Comparison of ENCODE assay signal across 8 cellular contexts in genomic region chr2:43519711-43520221, GRCh38.
DNase-seq lines count a peak whose midpoint lies in the region; ATAC-seq and TF ChIP-seq lines count a peak whose summit lies in the region.

No MANE protein-coding gene starts in this region.

- H3K9me3 Mint-ChIP-seq in Calu3 (ENCODE audit: low read depth, unreplicated experiment), result no peaks in the 10 kb centered on the region
- no peaks in the 10 kb centered on the region for H3K9me3 Mint-ChIP-seq in T-cell

- peaks cover 41% of the 10 kb centered on the region for H3K4me1 Mint-ChIP-seq in Calu3 (ENCODE audit: low read depth, unreplicated experiment)
- H3K4me1 Mint-ChIP-seq in T-cell, result peaks cover 36 to 48% (median 39%) of the 10 kb centered on the region in 3 donors

- intact Hi-C loops in Calu3 (cut with micrococcal nuclease; ENCODE audit: unreplicated experiment), result no loop called here

- DNase-seq in Calu3 (peak; percentile 10), NCI-H226 (peak; percentile 68), epithelial cell of proximal tubule (ENCODE audit: low read depth) (peak; percentile 98), pons (ENCODE audit: low spot score) (peak; percentile 50), T-cell (no peak)
- no peak for DNase-seq in NK-92 treated with Interleukin-12 subunit alpha and Interleukin-12 subunit beta, amount 100 ng/mL, for 24 hours (lab: John Stamatoyannopoulos, UW)

- BruUV-seq in Calu3 (replicated peaks; lab: Mats Ljungman, UMichigan), result no TSS peak

- H3K27me3 Mint-ChIP-seq in Calu3 (ENCODE audit: unreplicated experiment) (no peaks in the 10 kb centered on the region), T-cell (no peaks in the 10 kb centered on the region)

- TF ChIP-seq CTCF in Calu3 (IDR thresholded peaks at IDR 0.05; ENCODE audit: unreplicated experiment), result no peak
- TF ChIP-seq CTCF in epithelial cell of proximal tubule (conservative IDR thresholded peaks at IDR 0.05; ENCODE audit: low read depth, low read length), result no peak

- H3K36me3 Mint-ChIP-seq in Calu3 (ENCODE audit: insufficient read depth, unreplicated experiment) (peaks cover 5% of the 10 kb centered on the region), T-cell (peaks cover 13% of the 10 kb centered on the region)

- POLR2A ChIA-PET in T-cell (lab: Charles Lee), result interaction anchor here in 1 of 2 donors (0.5 kb wide), 1 partner anchor 186 kb away, joined by 3 read pairs; no protein-coding TSS in a partner anchor

- no peak overlapping the region for H3K4me3 ChIP-seq in epithelial cell of proximal tubule (ENCODE audit: low read depth, low read length)

- no peak for ATAC-seq in T-cell (replicated peaks in 1 of 4)
- ATAC-seq in HG03039 (IDR thresholded peaks at IDR 0.05; ENCODE audit: unreplicated experiment), result no peak
- no peak for ATAC-seq in HG02610 (IDR thresholded peaks at IDR 0.05; ENCODE audit: unreplicated experiment)

- H3K4me3 Mint-ChIP-seq in Calu3 (ENCODE audit: low read depth, unreplicated experiment) (no peak overlapping the region), T-cell (no peak overlapping the region)

- H3K27ac Mint-ChIP-seq in Calu3 (ENCODE audit: unreplicated experiment) (peak overlapping the region; percentile 56), T-cell (peak overlapping the region in 1 of 2 donors; percentile 53)

- CTCF ChIA-PET in Calu3 (lab: Charles Lee) (interaction anchor here (0.9 kb wide), 1 partner anchor 90 kb away, joined by 3 read pairs; no protein-coding TSS in a partner anchor), T-cell (lab: Charles Lee) (interaction anchor here (0.5 to 0.6 kb wide), 2 partner anchors 8 to 574 kb away, joined by 3 to 4 read pairs; no protein-coding TSS in a partner anchor)

Comparison
In these comparisons a context has a peak if more than half of its experiments do, and no peak if none do; other contexts are left out.
1. DNase-seq: peak in Calu3 (single experiment), NCI-H226 (single experiment), epithelial cell of proximal tubule (single experiment) and pons (single experiment); none in T-cell (0 of 34) and NK-92 treated with Interleukin-12 subunit alpha and Interleukin-12 subunit beta, amount 100 ng/mL, for 24 hours (single experiment).